28 cellular contexts compared by ENCODE assay signal in genomic region chr1:244664353-244664752, GRCh38. TPM values are rescaled to one million over a fixed set of nuclear protein-coding genes. Genes with fewer than 3 reads are reported as not detected.
DNase-seq lines count a peak whose midpoint lies in the region; ATAC-seq, FAIRE-seq and TF ChIP-seq lines count a peak whose summit lies in the region.
"Had no signal": no experiment of that assay in that cellular context is flagged by ENCODE, and none has a peak within 500 bp of the region (broad histone marks: within the 10 kb centered on the region; RNA-seq: fewer than 3 reads in every experiment).

No MANE protein-coding gene starts in this region.

- intact Hi-C loops in HepG2 (cut with micrococcal nuclease; ENCODE audit: unreplicated experiment) (no loop called here), right lobe of liver (cut with DNase I) (no loop called here), K562 (cut with micrococcal nuclease) (no loop called here)

- TF ChIP-seq RAD21 in HepG2 (CRISPR knock-in tag; IDR thresholded peaks at IDR 0.05) (no peak), K562 (CRISPR knock-in tag; conservative IDR thresholded peaks at IDR 0.05 in 1 of 2, IDR thresholded peaks at IDR 0.05 in 1 of 2) (no peak)

- CTCF ChIA-PET in HepG2 (lab: Yijun Ruan, JAX; ENCODE audit: low intra/inter-chr PET ratio, low total read pairs) (no interaction called here), K562 (lab: Yijun Ruan, JAX; ENCODE audit: low intra/inter-chr PET ratio) (no interaction called here)

- H3K4me1 ChIP-seq in HepG2 (ENCODE audit: insufficient read depth, low read length): peaks cover 38% of the 10 kb centered on the region
- peaks cover 0 to 16% (median 4%) of the 10 kb centered on the region in 4 donors for H3K4me1 ChIP-seq in right lobe of liver
- H3K4me1 ChIP-seq in OCI-LY1 (ENCODE audit: insufficient read depth, low read length, severe bottlenecking): peaks cover 57% of the 10 kb centered on the region
- H3K4me1 ChIP-seq in K562 (replicated peaks in 1 of 2; ENCODE audit: control insufficient read depth in 2 of 2, insufficient read depth in 2 of 2, low read length in 2 of 2): peaks cover 0 to 23% of the 10 kb centered on the region in 2 experiments; a peak in 4 of 5 replicates

- H3K9me3 ChIP-seq in HepG2 (ENCODE audit: low read length): no peaks in the 10 kb centered on the region
- H3K9me3 ChIP-seq in right lobe of liver: no peaks in the 10 kb centered on the region
- H3K9me3 ChIP-seq in OCI-LY1 (ENCODE audit: low read length): 0 out of 2 replicates have a peak, but pooled peaks cover 5% of the 10 kb centered on the region
- H3K9me3 ChIP-seq in K562 (replicated peaks; ENCODE audit: control insufficient read depth, insufficient read depth, low read depth, low read length): no peaks in the 10 kb centered on the region
- H3K9me3 ChIP-seq: SJSA1 had no signal

- no peak overlapping the region for H3K4me2 ChIP-seq in HepG2 (ENCODE audit: low read depth, low read length)
- peak overlapping the region; percentile 66 for H3K4me2 ChIP-seq in OCI-LY1 (ENCODE audit: low read length)
- H3K4me2 ChIP-seq in K562 (ENCODE audit: insufficient read depth, low read length): no peak overlapping the region

- H3K9ac ChIP-seq in HepG2 (ENCODE audit: insufficient read depth, low read depth, low read length): no peak overlapping the region
- H3K9ac ChIP-seq in OCI-LY1 (ENCODE audit: low read length): peak overlapping the region; percentile 61
- H3K9ac ChIP-seq in K562 (ENCODE audit: insufficient read depth in 1 of 2, low read depth in 2 of 2, low read length in 2 of 2): no peak overlapping the region

- no peak overlapping the region for H3K27ac ChIP-seq in HepG2 (ENCODE audit: extremely low read length, insufficient read depth, low read length)
- no peak overlapping the region for H3K27ac ChIP-seq in right lobe of liver
- peak overlapping the region; percentile 89 for H3K27ac ChIP-seq in OCI-LY1 (ENCODE audit: low read depth, low read length, poor library complexity, severe bottlenecking)
- H3K27ac ChIP-seq in K562 (ENCODE audit: extremely low read depth, low read depth, low read length): no peak overlapping the region
- H3K27ac ChIP-seq: SJSA1 had no signal

- no peak for ATAC-seq in HepG2
- ATAC-seq in right lobe of liver: no peak
- ATAC-seq in K562: peak; percentile 32

- 98% methylated on average over 3 of the region's 3 CpGs for WGBS in HepG2 (ENCODE audit: low lambda C conversion rate)
- WGBS in right lobe of liver (ENCODE audit: insufficient coverage, low coverage, low lambda C conversion rate, missing lambda C conversion rate): 88% methylated on average over 3 of the region's 3 CpGs
- whole genome bisulfite sequencing in K562 (ENCODE audit: insufficient coverage, low coverage, missing lambda C conversion rate): 77% methylated on average over 3 of the region's 3 CpGs

- TF ChIP-seq CTCF in HepG2 (CRISPR knock-in tag; IDR thresholded peaks at IDR 0.05) (no peak), right lobe of liver (IDR thresholded peaks at IDR 0.05) (no peak), OCI-LY1 (IDR thresholded peaks at IDR 0.05; ENCODE audit: low read length) (no peak), K562 (IDR thresholded peaks at IDR 0.05 in 2 of 3, conservative IDR thresholded peaks at IDR 0.05 in 1 of 3; ENCODE audit: insufficient read depth in 2 of 3, low read depth in 1 of 3, low read length in 3 of 3) (no peak)

- POLR2A ChIA-PET in HepG2 (lab: Yijun Ruan, JAX): no interaction called here
- POLR2A ChIA-PET in K562 (lab: Yijun Ruan, JAX): no interaction called here

- H3F3A ChIP-seq in OCI-LY1 (ENCODE audit: insufficient read depth, low read length): no peaks in the 10 kb centered on the region

- TF ChIP-seq EP300 in HepG2 (IDR thresholded peaks at IDR 0.05; ENCODE audit: low read depth in 2 of 2, low read length in 2 of 2) (no peak), HepG2 (CRISPR knock-in tag; IDR thresholded peaks at IDR 0.05; ENCODE audit: borderline replicate concordance) (no peak), K562 (IDR thresholded peaks at IDR 0.05; ENCODE audit: low read length) (no peak)

- H3K9me1 ChIP-seq in K562 (ENCODE audit: control insufficient read depth, insufficient read depth, low read length): no peaks in the 10 kb centered on the region

- no peak for DNase-seq in HepG2 (ENCODE audit: low spot score)
- DNase-seq in right lobe of liver: no peak
- DNase-seq in K562 (ENCODE audit: extremely low read depth in 1 of 4, low spot score in 3 of 4): no peak
- DNase-seq in NCI-H82 (lab: John Stamatoyannopoulos, UW): no peak
- no peak for DNase-seq in COLO668 (lab: John Stamatoyannopoulos, UW; ENCODE audit: unreplicated experiment)
- DNase-seq in activated gamma-delta T cell (lab: John Stamatoyannopoulos, UW): no peak
- no peak for DNase-seq in NCI-H524 (lab: John Stamatoyannopoulos, UW)
- DNase-seq: 8988T; ACHN; Caco-2; CD4-positive, alpha-beta memory T cell; EL; GDM1; KG1; NCI-H1092; NCI-H1417 treated with DMSO at 0.1 percent for 48 hours; NCI-H187; NCI-H2081 treated with DMSO at 0.1 percent for 48 hours; NCI-H2171; NCI-H226; NCI-H510A; NCI-H748 treated with DMSO at 0.1 percent for 48 hours; Right ventricle myocardium superior; RPMI8226; T-helper 1 cell had no signal

- H3K27me3 ChIP-seq in HepG2 (ENCODE audit: control insufficient read depth in 1 of 2, insufficient read depth in 2 of 2, low read length in 2 of 2) (no peaks in the 10 kb centered on the region), right lobe of liver (no peaks in the 10 kb centered on the region), OCI-LY1 (ENCODE audit: insufficient read depth, low read length) (no peaks in the 10 kb centered on the region), K562 (ENCODE audit: control insufficient read depth in 2 of 2, insufficient read depth in 2 of 2, low read length in 2 of 2) (no peaks in the 10 kb centered on the region)
- H3K27me3 ChIP-seq: SJSA1 had no signal

- 0 out of 2 replicates have a peak, but pooled peaks cover 3% of the 10 kb centered on the region for H4K20me1 ChIP-seq in HepG2 (ENCODE audit: insufficient read depth, low read length)
- no peaks in the 10 kb centered on the region for H4K20me1 ChIP-seq in OCI-LY1 (ENCODE audit: insufficient read depth, low read length)
- H4K20me1 ChIP-seq in K562 (replicated peaks; ENCODE audit: control insufficient read depth, insufficient read depth, low read length): peaks cover 13% of the 10 kb centered on the region; the same call in 1 of the 2 replicates

- FAIRE-seq in HepG2 (lab: Jason Lieb, UNC) (no peak), K562 (lab: Jason Lieb, UNC) (no peak)
- FAIRE-seq: GM12891 had no signal

- H3K4me3 ChIP-seq in HepG2 (replicated peaks in 1 of 3; ENCODE audit: insufficient read depth in 1 of 3, low read depth in 2 of 3, low read length in 3 of 3) (no peak overlapping the region), right lobe of liver (no peak overlapping the region), OCI-LY1 (ENCODE audit: low read depth, low read length, poor library complexity, severe bottlenecking) (peak overlapping the region; percentile 48), K562 (no peak overlapping the region)
- H3K4me3 ChIP-seq: SJSA1 had no signal

- in situ Hi-C loops in HepG2 (cut with HindIII; ENCODE audit: extremely low pct_ligation_motif_present, low pct_unique_long_range_greater_than_20kb): no loop called here
- in situ Hi-C loops in K562 (cut with MboI): no loop called here

- no peak overlapping the region for H2AFZ ChIP-seq in HepG2 (ENCODE audit: low read length)
- H2AFZ ChIP-seq in OCI-LY1 (ENCODE audit: low read length): no peak overlapping the region
- H2AFZ ChIP-seq in K562 (ENCODE audit: low read depth, low read length): no peak overlapping the region

- H3K9me2 ChIP-seq in OCI-LY1 (ENCODE audit: low read depth, low read length): no peaks in the 10 kb centered on the region

- H3K36me3 ChIP-seq in HepG2 (replicated peaks in 1 of 2; ENCODE audit: control insufficient read depth in 1 of 2, insufficient read depth in 2 of 2, low read length in 2 of 2) (peaks cover 0 to 4% of the 10 kb centered on the region in 2 experiments; a peak in 1 of 5 replicates), right lobe of liver (no peaks in the 10 kb centered on the region), OCI-LY1 (ENCODE audit: insufficient read depth, low read length) (peaks cover 21% of the 10 kb centered on the region), K562 (ENCODE audit: control insufficient read depth, insufficient read depth, low read length) (peaks cover 12% of the 10 kb centered on the region)

- no peak for TF ChIP-seq POLR2A in HepG2 (IDR thresholded peaks at IDR 0.05; ENCODE audit: insufficient read depth in 1 of 2, low read depth in 2 of 2, low read length in 2 of 2)
- no peak for TF ChIP-seq POLR2A in right lobe of liver (IDR thresholded peaks at IDR 0.05)
- TF ChIP-seq POLR2A in K562 (conservative IDR thresholded peaks at IDR 0.05): no peak

- BruUV-seq in HepG2 (replicated peaks; lab: Mats Ljungman, UMichigan) (no TSS peak), K562 (replicated peaks; lab: Mats Ljungman, UMichigan) (no TSS peak)

- H3K79me2 ChIP-seq in HepG2 (ENCODE audit: insufficient read depth, low read length) (peaks cover 67% of the 10 kb centered on the region), OCI-LY1 (ENCODE audit: insufficient read depth, low read length) (peaks cover 86% of the 10 kb centered on the region), K562 (ENCODE audit: control insufficient read depth, insufficient read depth, low read length) (peaks cover 81% of the 10 kb centered on the region)

RNA-seq across cellular contexts. Expression of gene DESI2, which starts 11.4 kb away (rescaled TPM):
- 42.2 and 62.0 TPM in 2 replicates for total RNA-seq in HepG2 (2016; rRNA removed; fragmentation: Illumina TruSeq; extraction: Trizol)
- 11.7 and 12.7 TPM in 2 replicates for total RNA-seq in HepG2 (2016; cell fraction: cytosol; rRNA removed; fragmentation: Illumina TruSeq; extraction: Trizol; ENCODE audit: low read depth)
- total RNA-seq in HepG2 (2016; cell fraction: insoluble cytoplasmic fraction; rRNA removed; fragmentation: Illumina TruSeq; extraction: Trizol): 44.8 and 60.2 TPM in 2 replicates
- total RNA-seq in HepG2 (2016; cell fraction: membrane; rRNA removed; fragmentation: Illumina TruSeq; extraction: Trizol): 54.1 and 54.6 TPM in 2 replicates
- total RNA-seq in HepG2 (2016; cell fraction: nucleus; rRNA removed; fragmentation: Illumina TruSeq; extraction: Trizol): 28.8 and 30.7 TPM in 2 replicates
- 18.6 and 23.1 TPM in 2 replicates for polyA plus RNA-seq in HepG2 (2011; rRNA removed)
- 12.6 and 15.7 TPM in 2 replicates for polyA plus RNA-seq in HepG2 (2011; cell fraction: cytosol; rRNA removed)
- polyA plus RNA-seq in HepG2 (2011; cell fraction: nucleus; rRNA removed): 13.1 and 14.0 TPM in 2 replicates
- polyA plus RNA-seq in HepG2 (2012): 20.9 and 26.0 TPM in 2 replicates
- polyA plus RNA-seq in HepG2 (2016; cell fraction: cytosol; fragmentation: Illumina TruSeq; extraction: Trizol; ENCODE audit: low read depth): 10.7 and 11.8 TPM in 2 replicates
- 46.8 and 48.5 TPM in 2 replicates for polyA plus RNA-seq in HepG2 (2016; cell fraction: insoluble cytoplasmic fraction; fragmentation: Illumina TruSeq; extraction: Trizol; ENCODE audit: low read depth)
- 33.3 and 35.0 TPM in 2 replicates for polyA plus RNA-seq in HepG2 (2016; cell fraction: membrane; fragmentation: Illumina TruSeq; extraction: Trizol; ENCODE audit: low read depth)
- 30.2 and 30.6 TPM in 2 replicates for polyA plus RNA-seq in HepG2 (2016; cell fraction: nucleus; fragmentation: Illumina TruSeq; extraction: Trizol; ENCODE audit: insufficient read depth, low read depth)
- polyA minus RNA-seq in HepG2 (2011; rRNA and poly(A)+ RNA removed; ENCODE audit: low replicate concordance): 29.7 and 33.1 TPM in 2 replicates
- polyA minus RNA-seq in HepG2 (2011; cell fraction: cytosol; rRNA and poly(A)+ RNA removed): 27.0 and 27.9 TPM in 2 replicates
- 35.4 and 40.3 TPM in 2 replicates for polyA minus RNA-seq in HepG2 (2011; cell fraction: nucleus; rRNA and poly(A)+ RNA removed)
- total RNA-seq in right lobe of liver: 10 to 100 TPM in 3 of 6 experiments, 1 to 10 TPM in 3; 7.0 to 14.2 (median 9.9) TPM
- total RNA-seq in K562 (2011; cell fraction: chromatin; rRNA removed; ENCODE audit: low replicate concordance): 17.0 and 36.5 TPM in 2 replicates
- total RNA-seq in K562 (2011; cell fraction: nucleolus; rRNA removed): 17.3 and 26.5 TPM in 2 replicates
- total RNA-seq in K562 (2011; cell fraction: nucleoplasm; rRNA removed): 29.8 and 42.3 TPM in 2 replicates
- total RNA-seq in K562 (2014; rRNA removed): 40.8 TPM in 2 replicates
- 56.9 and 60.6 TPM in 2 replicates for total RNA-seq in K562 (2014; rRNA removed; fragmentation: Illumina TruSeq; extraction: Trizol)
- 52.4 and 59.4 TPM in 2 replicates for total RNA-seq in K562 (2015; rRNA removed; fragmentation: Illumina TruSeq; extraction: Trizol)
- total RNA-seq in K562 (2021): 42.3 and 43.9 TPM in 2 replicates
- polyA plus RNA-seq in K562 (2011; rRNA removed): 36.6 and 38.4 TPM in 2 replicates
- 15.0 and 26.2 TPM in 2 replicates for polyA plus RNA-seq in K562 (2011; cell fraction: cytosol; rRNA removed)
- polyA plus RNA-seq in K562 (2011; cell fraction: nucleus; rRNA removed): 19.6 and 27.0 TPM in 2 replicates
- 21.9 and 29.7 TPM in 2 replicates for polyA plus RNA-seq in K562 (2012)
- polyA plus RNA-seq in K562 (2014; fragmentation: Illumina TruSeq; extraction: Trizol): 33.6 and 37.8 TPM in 2 replicates
- 10 to 100 TPM; 17.4 to 20.4 TPM for polyA plus RNA-seq in K562 (2014; fragmentation: Nextera tagmentation; extraction: Ambion mirVana)
- 26.1 and 26.9 TPM in 2 replicates for polyA plus RNA-seq in K562 (2014; rRNA removed)
- 55.3 and 64.0 TPM in 2 replicates for polyA minus RNA-seq in K562 (2011; rRNA and poly(A)+ RNA removed)
- 21.1 and 24.8 TPM in 2 replicates for polyA minus RNA-seq in K562 (2011; cell fraction: cytosol; rRNA and poly(A)+ RNA removed)
- 25.3 and 40.5 TPM in 2 replicates for polyA minus RNA-seq in K562 (2011; cell fraction: nucleus; rRNA and poly(A)+ RNA removed)

Comparison
In these comparisons a context has a peak if more than half of its experiments do, and no peak if none do; other contexts are left out.
1. Of the 241 proteins assayed by ChIP-seq in both HepG2 and K562: peak only in HepG2: ZNF121; only in K562: U2AF1; in both: none; in neither: 239.